ENCODE assay signal across 20 cellular contexts in the genomic region with DNA sequence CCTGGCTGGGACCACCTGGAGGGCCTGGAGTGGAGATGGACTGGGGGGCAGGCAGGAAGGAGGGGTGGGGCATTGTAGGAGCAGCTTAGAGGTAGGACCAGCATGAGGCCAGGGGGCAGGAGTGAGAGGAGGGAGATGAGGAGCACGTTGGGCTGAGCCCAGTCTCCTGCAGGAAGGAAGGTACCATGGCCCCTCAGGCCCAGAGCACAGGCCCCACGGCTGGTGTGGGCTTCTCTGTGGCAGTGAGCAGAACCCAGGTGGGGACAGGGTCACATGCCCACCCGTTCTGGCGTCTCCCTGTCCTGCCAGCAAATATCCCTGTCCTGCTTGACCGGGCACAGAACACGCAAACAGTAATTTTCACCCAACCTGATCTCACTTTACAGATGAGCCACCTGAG.
DNase-seq lines count a peak whose midpoint lies in the region; ATAC-seq, FAIRE-seq and TF ChIP-seq lines count a peak whose summit lies in the region.
"Had no signal": no experiment of that assay in that cellular context is flagged by ENCODE, and none has a peak within 500 bp of the region (broad histone marks: within the 10 kb centered on the region; RNA-seq: fewer than 3 reads in every experiment).

No MANE protein-coding gene starts in this region.

- H3K23me2 ChIP-seq in H1 (ENCODE audit: low read depth, low read length) = peaks cover 7% of the 10 kb centered on the region; the same call in 1 of the 2 replicates

- TF ChIP-seq RAD21 in H1 (IDR thresholded peaks at IDR 0.05 in 1 of 2, conservative IDR thresholded peaks at IDR 0.05 in 1 of 2; ENCODE audit: low read depth in 2 of 2, low read length in 2 of 2) = no peak

- H3K36me3 ChIP-seq in NT2/D1 (ENCODE audit: insufficient read depth, insufficient read length, low read length) (no peaks in the 10 kb centered on the region), H1 (ENCODE audit: control insufficient read depth in 2 of 4, insufficient read depth in 4 of 4, low read length in 3 of 4) (no peaks in the 10 kb centered on the region), neuronal stem cell (replicated peaks in 1 of 2; ENCODE audit: control insufficient read depth in 2 of 2, insufficient read depth in 2 of 2, low read length in 2 of 2) (no peaks in the 10 kb centered on the region), body of pancreas (replicated peaks in 1 of 2; ENCODE audit: insufficient read depth in 1 of 2, low read depth in 2 of 2) (no peaks in the 10 kb centered on the region)
- H3K36me3 ChIP-seq: BLaER1 treated with 17β-estradiol and CSF1 and Interleukin-3, amounts not matched to agents 10 nM and 100 nM had no signal

- CTCF ChIA-PET in H1 (lab: Charles Lee; ENCODE audit: partially characterized antibody) = interaction anchor here (1.0 to 4.3 kb wide), 6 partner anchors 10 to 184 kb away, joined by 3 to 16 read pairs (median 4); no protein-coding TSS in a partner anchor

- H3K23ac ChIP-seq in H1 (ENCODE audit: insufficient read length) (no peak overlapping the region), neuronal stem cell (ENCODE audit: low read depth, low read length, poor library complexity) (peak overlapping the region; percentile 36)

- peak overlapping the region; percentile 75; the same call in 1 of the 2 replicates for H2AK5ac ChIP-seq in H1 (ENCODE audit: low read depth, low read length)
- peak overlapping the region; percentile 98 for H2AK5ac ChIP-seq in neuronal stem cell (ENCODE audit: low read depth, low read length)

- H2BK20ac ChIP-seq in H1 (ENCODE audit: low read length) = 0 out of 2 replicates have a peak overlapping the region, but pooled peaks have one; percentile 61

- no peak overlapping the region for H4K5ac ChIP-seq in H1 (ENCODE audit: insufficient read length, low read depth, low read length)

- intact Hi-C loops in body of pancreas (cut with DNase I) = no loop called here

- POLR2A ChIA-PET in H1 (lab: Charles Lee; ENCODE audit: partially characterized antibody) = no interaction called here

- TF ChIP-seq CTCF in H1 (IDR thresholded peaks at IDR 0.05; ENCODE audit: control extremely low read depth in 1 of 3, insufficient read depth in 1 of 3, low read depth in 1 of 3, low read length in 3 of 3) = no peak
- TF ChIP-seq CTCF in body of pancreas (IDR thresholded peaks at IDR 0.05) = no peak

- H2BK120ac ChIP-seq in H1 (replicated peaks; ENCODE audit: low read depth, low read length) (no peak overlapping the region), neuronal stem cell (ENCODE audit: low read depth, low read length) (no peak overlapping the region)

- peak overlapping the region; percentile 48 for H3K18ac ChIP-seq in H1 (ENCODE audit: extremely low read depth, low read length)
- peak overlapping the region; percentile 44 for H3K18ac ChIP-seq in neuronal stem cell (ENCODE audit: low read length)

- no peak overlapping the region for H3K4me3 ChIP-seq in NT2/D1 (ENCODE audit: insufficient read length, low read depth)
- no peak overlapping the region for H3K4me3 ChIP-seq in H1 (ENCODE audit: extremely low read depth in 1 of 4, insufficient read depth in 2 of 4, low read depth in 3 of 4, low read length in 4 of 4)
- H3K4me3 ChIP-seq in neuronal stem cell (ENCODE audit: low read length in 2 of 2) = no peak overlapping the region
- no peak overlapping the region for H3K4me3 ChIP-seq in body of pancreas
- H3K4me3 ChIP-seq: A549; BLaER1 treated with 17β-estradiol and CSF1 and Interleukin-3, amounts not matched to agents 10 nM and 100 nM had no signal

- H3K56ac ChIP-seq in H1 (replicated peaks; ENCODE audit: insufficient read length, low read depth, low read length) = no peak overlapping the region

- H2BK15ac ChIP-seq in H1 (ENCODE audit: low read length) = peak overlapping the region; percentile 98; the same call in 1 of the 2 replicates
- peak overlapping the region; percentile 74 for H2BK15ac ChIP-seq in neuronal stem cell (ENCODE audit: low read length)

- H3K79me1 ChIP-seq in H1 (ENCODE audit: low read depth, low read length) (no peaks in the 10 kb centered on the region; the same call in 1 of the 2 replicates), neuronal stem cell (ENCODE audit: low read depth, low read length) (peaks cover 1% of the 10 kb centered on the region)

- H2BK5ac ChIP-seq in H1 (ENCODE audit: low read depth, low read length) = no peak overlapping the region
- H2BK5ac ChIP-seq in neuronal stem cell (ENCODE audit: low read length) = peak overlapping the region; percentile 77

- H3K27ac ChIP-seq in H1 (ENCODE audit: low read depth, low read length) = no peak overlapping the region
- no peak overlapping the region for H3K27ac ChIP-seq in neuronal stem cell (replicated peaks; ENCODE audit: low read length)
- no peak overlapping the region for H3K27ac ChIP-seq in body of pancreas
- H3K27ac ChIP-seq: 22Rv1; A549; BLaER1 treated with 17β-estradiol and CSF1 and Interleukin-3, amounts not matched to agents 10 nM and 100 nM; C4-2B had no signal

- H4K8ac ChIP-seq in H1 (ENCODE audit: extremely low read depth, insufficient read depth, low read length) (no peak overlapping the region), neuronal stem cell (ENCODE audit: low read depth, low read length) (no peak overlapping the region)

- H3K27me3 ChIP-seq in NT2/D1 (ENCODE audit: insufficient read depth, insufficient read length) (peaks cover 4% of the 10 kb centered on the region), H1 (replicated peaks in 1 of 4; ENCODE audit: control insufficient read depth in 3 of 4, extremely low read depth in 1 of 4, insufficient read depth in 3 of 4, low read length in 3 of 4) (no peaks in the 10 kb centered on the region; a peak in 1 of 7 replicates), neuronal stem cell (ENCODE audit: control insufficient read depth in 3 of 3, insufficient read depth in 3 of 3, low read depth in 1 of 3, low read length in 3 of 3) (peaks cover 0 to 89% (median 0%) of the 10 kb centered on the region in 3 experiments), body of pancreas (no peaks in the 10 kb centered on the region)

- no peak overlapping the region for H3K4ac ChIP-seq in H1 (replicated peaks; ENCODE audit: insufficient read length, low read depth, low read length)
- H3K4ac ChIP-seq in neuronal stem cell (ENCODE audit: low read length) = peak overlapping the region; percentile 90

- no peak for FAIRE-seq in H1 (lab: Jason Lieb, UNC)
- FAIRE-seq: A549, D721Med, G401.6, GM12891, GM19239 had no signal

- peak overlapping the region; percentile 58 for H3K9ac ChIP-seq in NT2/D1 (ENCODE audit: insufficient read length, low read depth)
- H3K9ac ChIP-seq in H1 (replicated peaks in 1 of 4; ENCODE audit: extremely low read depth in 1 of 4, low read depth in 3 of 4, low read length in 3 of 4) = no peak overlapping the region; a peak in 1 of 7 replicates
- H3K9ac ChIP-seq in neuronal stem cell (ENCODE audit: low read depth, low read length, poor library complexity) = no peak overlapping the region
- H3K9ac ChIP-seq: BLaER1 treated with 17β-estradiol and CSF1 and Interleukin-3, amounts not matched to agents 10 nM and 100 nM had no signal

- no peaks in the 10 kb centered on the region for H4K20me1 ChIP-seq in H1 (replicated peaks in 1 of 2; ENCODE audit: control insufficient read depth in 1 of 2, insufficient read depth in 2 of 2, low read length in 2 of 2)

- H2AFZ ChIP-seq in H1 (ENCODE audit: low read length) (no peak overlapping the region), neuronal stem cell (ENCODE audit: low read length) (no peak overlapping the region)

- no peaks in the 10 kb centered on the region for H3K79me2 ChIP-seq in H1 (ENCODE audit: control insufficient read depth in 1 of 2, insufficient read depth in 2 of 2, low read length in 2 of 2)

- ATAC-seq in body of pancreas = no peak
- ATAC-seq: A549; CD8-positive, alpha-beta T cell had no signal

- no peak for TF ChIP-seq POLR2A in H1 (IDR thresholded peaks at IDR 0.05; ENCODE audit: control extremely low read depth in 1 of 2, low read depth in 2 of 2, low read length in 2 of 2)
- TF ChIP-seq POLR2A in body of pancreas (IDR thresholded peaks at IDR 0.05) = no peak

- H3K4me1 ChIP-seq in NT2/D1 (ENCODE audit: insufficient read depth, insufficient read length) (peaks cover 45% of the 10 kb centered on the region), H1 (replicated peaks in 1 of 4; ENCODE audit: control insufficient read depth in 3 of 4, insufficient read depth in 4 of 4, low read length in 3 of 4) (peaks cover 0 to 55% (median 40%) of the 10 kb centered on the region in 4 experiments; a peak in 6 of 7 replicates), neuronal stem cell (ENCODE audit: control insufficient read depth in 2 of 2, insufficient read depth in 1 of 2, low read depth in 1 of 2, low read length in 2 of 2) (peaks cover 0 to 29% of the 10 kb centered on the region in 2 donors), body of pancreas (no peaks in the 10 kb centered on the region)
- H3K4me1 ChIP-seq: A549, Caco-2 had no signal

- H3K4me2 ChIP-seq in H1 (ENCODE audit: insufficient read depth in 1 of 2, low read depth in 2 of 2, low read length in 2 of 2) (no peak overlapping the region), neuronal stem cell (ENCODE audit: insufficient read depth, low read length, poor library complexity, severe bottlenecking) (no peak overlapping the region)
- H3K4me2 ChIP-seq: A549 had no signal

- H2BK12ac ChIP-seq in H1 (ENCODE audit: low read depth, low read length) = peak overlapping the region; percentile 80; the same call in 1 of the 2 replicates
- H2BK12ac ChIP-seq in neuronal stem cell (ENCODE audit: low read length) = no peak overlapping the region

- no peak for TF ChIP-seq EP300 in H1 (IDR thresholded peaks at IDR 0.05; ENCODE audit: borderline replicate concordance in 1 of 2, low read depth in 2 of 2, low read length in 2 of 2)

- DNase-seq in NT2/D1 (ENCODE audit: low read depth, low spot score) = no peak
- no peak for DNase-seq in H1 (ENCODE audit: low read depth in 1 of 2, low spot score in 2 of 2)
- DNase-seq in neuronal stem cell (ENCODE audit: low spot score) = no peak
- DNase-seq in body of pancreas = no peak
- DNase-seq in SIG-M5 (lab: John Stamatoyannopoulos, UW) = no peak
- DNase-seq: AML-193; Caco-2; Calu3; CD4-positive, alpha-beta T cell; CD8-positive, alpha-beta T cell; DMS79 treated with DMSO at 0.1 percent for 48 hours; GF-D8 had no signal

- H3K14ac ChIP-seq in H1 (ENCODE audit: insufficient read length) = no peak overlapping the region
- H3K14ac ChIP-seq in neuronal stem cell (ENCODE audit: low read length) = no peak overlapping the region

- peak overlapping the region; percentile 39 for H4K91ac ChIP-seq in H1 (replicated peaks; ENCODE audit: insufficient read length, low read length)
- no peak overlapping the region for H4K91ac ChIP-seq in neuronal stem cell (ENCODE audit: low read depth, low read length, poor library complexity)

- H3K9me3 ChIP-seq in NT2/D1 (ENCODE audit: insufficient read depth, low read length) (no peaks in the 10 kb centered on the region), H1 (ENCODE audit: insufficient read depth in 2 of 2, low read depth in 1 of 2, low read length in 1 of 2) (no peaks in the 10 kb centered on the region), neuronal stem cell (replicated peaks in 1 of 2; ENCODE audit: control insufficient read depth in 2 of 2, insufficient read depth in 1 of 2, low read depth in 1 of 2, low read length in 2 of 2) (no peaks in the 10 kb centered on the region), body of pancreas (no peaks in the 10 kb centered on the region)
- H3K9me3 ChIP-seq: A549; BLaER1 treated with 17β-estradiol and CSF1 and Interleukin-3, amounts not matched to agents 10 nM and 100 nM; Caco-2 had no signal

- WGBS in H1 (ENCODE audit: extremely low coverage in 1 of 2, insufficient coverage in 1 of 2, insufficient read length in 1 of 2, insufficient replicate concordance in 2 of 2, low coverage in 1 of 2, low lambda C conversion rate in 2 of 2, missing lambda C conversion rate in 1 of 2), 2 experiments = 88% methylated on average over 5 of the region's 6 CpGs; no CpG with 5 or more reads in 1 of the 2 experiments
- no CpG with 5 or more reads among the region's 6 CpGs for WGBS in neuronal stem cell (ENCODE audit: extremely low coverage in 2 of 2, insufficient read length in 2 of 2, insufficient replicate concordance in 1 of 2), 2 donors
- WGBS in body of pancreas, 2 donors = 35 to 47% methylated on average over 4 to 6 of the region's 6 CpGs
